In genomic region chr16:57623251-57624043, GRCh38 we compare ENCODE assay signal across 8 cellular contexts. TPM values are rescaled to one million over a fixed set of nuclear protein-coding genes. Genes with fewer than 3 reads are reported as not detected.
A peak's percentile ranks its signal among the peaks of the same experiment; 100 is the strongest.
DNase-seq lines count a peak whose midpoint lies in the region; ATAC-seq and TF ChIP-seq lines count a peak whose summit lies in the region.

No MANE protein-coding gene starts in this region.

- DNase-seq in HK-2 (ENCODE audit: unreplicated experiment): peak; percentile 80
- peak; percentile 97 for DNase-seq in SW480 (ENCODE audit: low spot score)
- DNase-seq in hippocampal formation (lab: John Stamatoyannopoulos, UW): peak; percentile 76 to 85
- DNase-seq in spleen: peak; percentile 59
- no peak for DNase-seq in T-cell
- no peak for DNase-seq in SIG-M5 treated with dmso at 0.1 percent for 504 hours (lab: John Stamatoyannopoulos, UW; ENCODE audit: unreplicated experiment)
- DNase-seq in HUDEP-2 (lab: John Stamatoyannopoulos, UW; ENCODE audit: unreplicated experiment in 76 of 76): no peak

- CTCF ChIA-PET in T-cell (lab: Charles Lee): interaction anchor here in 1 of 2 donors (0.6 kb wide), 1 partner anchor 221 kb away, joined by 3 read pairs; no protein-coding TSS in a partner anchor

- peaks cover 1 to 11% (median 3%) of the 10 kb centered on the region in 3 donors for H3K4me1 Mint-ChIP-seq in T-cell

- H3K27me3 ChIP-seq in spleen (replicated peaks in 1 of 7): peaks cover 0 to 36% (median 7%) of the 10 kb centered on the region in 7 donors

- intact Hi-C loops in spleen (cut with DNase I; ENCODE audit: low total_unique reads): no loop called here

- no peak overlapping the region for H3K4me3 Mint-ChIP-seq in T-cell

- no peak overlapping the region for H3K4me3 ChIP-seq in spleen

- no peak for TF ChIP-seq CTCF in spleen (IDR thresholded peaks at IDR 0.05 in 8 of 11, conservative IDR thresholded peaks at IDR 0.05 in 3 of 11)

- H3K9me3 Mint-ChIP-seq in T-cell: no peaks in the 10 kb centered on the region

- WGBS in spleen, 5 donors: 78 to 89% (median 83%) methylated on average over 9 to 17 of the region's 17 CpGs

- no peak for TF ChIP-seq POLR2A in spleen (IDR thresholded peaks at IDR 0.05)

- H3K27me3 Mint-ChIP-seq in T-cell: peaks cover under 1 to 5% of the 10 kb centered on the region in 2 donors

- ATAC-seq in T-cell (replicated peaks in 1 of 4): no peak
- no peak for ATAC-seq in HG03521 (IDR thresholded peaks at IDR 0.05; ENCODE audit: unreplicated experiment)

- no peaks in the 10 kb centered on the region for H3K36me3 Mint-ChIP-seq in T-cell

- H3K9me3 ChIP-seq in spleen: no peaks in the 10 kb centered on the region

- no peak overlapping the region for H3K27ac Mint-ChIP-seq in T-cell

- H3K27ac ChIP-seq in spleen: no peak overlapping the region

- POLR2A ChIA-PET in T-cell (lab: Charles Lee): no interaction called here

- H3K36me3 ChIP-seq in spleen: no peaks in the 10 kb centered on the region

- peaks cover 0 to 16% (median 7%) of the 10 kb centered on the region in 6 donors for H3K4me1 ChIP-seq in spleen

RNA-seq across cellular contexts. Expression of gene ADGRG1, which starts 5.0 kb away (rescaled TPM):
- total RNA-seq in spleen (10 to 100 TPM in 4 of 7 donors, 1 to 10 TPM in 3; 6.9 to 23.7 (median 10.5) TPM), T-cell (10 to 100 TPM in 4 of 5 donors, 1 to 10 TPM in 1; 7.8 to 91.7 (median 11.7) TPM)
- polyA plus RNA-seq in spleen: 1 to 10 TPM; 1.0 to 2.7 (median 1.2) TPM

RNA-seq across cellular contexts. Expression of gene ADGRG3, which starts 44.7 kb away (rescaled TPM):
- total RNA-seq in spleen (100 to 1,000 TPM in 2 of 7 donors, 10 to 100 TPM in 5; 16.6 to 116 (median 34.2) TPM), T-cell (1 to 10 TPM in 1 of 5 donors, under 1 TPM in 3, not detected in 1; 0.16 to 1.8 (median 0.40) TPM)
- 10 to 100 TPM in 1 of 3 donors, 1 to 10 TPM in 2; 2.5 to 15.3 (median 8.5) TPM for polyA plus RNA-seq in spleen

Comparison
In these comparisons a context has a peak if more than half of its experiments do, and no peak if none do; other contexts are left out.
1. DNase-seq: peak in HK-2 (single experiment), SW480 (single experiment), hippocampal formation (2 of 2) and spleen (single experiment); none in T-cell (0 of 34), SIG-M5 treated with dmso at 0.1 percent for 504 hours (single experiment) and HUDEP-2 (0 of 76).
2. RNA of gene ADGRG3, which starts 44.7 kb away (total RNA-seq): 16.6 to 116 TPM in spleen; 0.16 to 1.8 TPM in T-cell; every median in the first group is over 4 times any median in the second.